In genomic region chr3:141530133-141530768, GRCh38 we compare ENCODE assay signal across 9 cellular contexts. TPM values are rescaled to one million over a fixed set of nuclear protein-coding genes. Genes with fewer than 3 reads are reported as not detected.
A peak's percentile ranks its signal among the peaks of the same experiment; 100 is the strongest.
DNase-seq lines count a peak whose midpoint lies in the region; ATAC-seq, FAIRE-seq and TF ChIP-seq lines count a peak whose summit lies in the region.
"Had no signal": no experiment of that assay in that cellular context is flagged by ENCODE, and none has a peak within 500 bp of the region (broad histone marks: within the 10 kb centered on the region; RNA-seq: fewer than 3 reads in every experiment).

No MANE protein-coding gene starts in this region.

- H3K4me3 ChIP-seq in A549: no peak overlapping the region
- no peak overlapping the region for H3K4me3 ChIP-seq in kidney (ENCODE audit: low read length in 2 of 2)
- H3K4me3 ChIP-seq in ovary: no peak overlapping the region

- H3K4me2 ChIP-seq in A549: peak overlapping the region; percentile 64

- POLR2A ChIA-PET in A549 (lab: Yijun Ruan, JAX): no interaction called here
- POLR2A ChIA-PET in activated naive CD8-positive, alpha-beta T cell treated with anti-CD3 and anti-CD28 coated beads, Interleukin-2, amount 10 ng/mL, durations not matched to agents 7 days and 5 days (lab: Charles Lee): interaction anchor here (1.1 kb wide), 1 partner anchor 43 kb away, joined by 3 read pairs; no protein-coding TSS in a partner anchor

- WGBS in A549 (ENCODE audit: missing lambda C conversion rate): 12% methylated on average over 2 of the region's 2 CpGs
- 1 to 3% (median 1%) methylated on average over 2 of the region's 2 CpGs for WGBS in ovary, 3 donors

- TF ChIP-seq RAD21 in A549 (conservative IDR thresholded peaks at IDR 0.05 in 1 of 2, IDR thresholded peaks at IDR 0.05 in 1 of 2): no peak

- no peak for FAIRE-seq in A549 (lab: Jason Lieb, UNC)
- FAIRE-seq in kidney (lab: Jason Lieb, UNC): peak; percentile 3
- FAIRE-seq in GM12892 (lab: Jason Lieb, UNC): no peak

- no peaks in the 10 kb centered on the region for H3K27me3 Mint-ChIP-seq in activated naive CD8-positive, alpha-beta T cell treated with anti-CD3 and anti-CD28 coated beads, Interleukin-2, amount 10 ng/mL, durations not matched to agents 7 days and 5 days

- H3K27ac Mint-ChIP-seq in activated naive CD8-positive, alpha-beta T cell treated with anti-CD3 and anti-CD28 coated beads, Interleukin-2, amount 10 ng/mL, durations not matched to agents 7 days and 5 days: peak overlapping the region; percentile 18

- H3K36me3 ChIP-seq in kidney (ENCODE audit: control insufficient read depth in 1 of 2, insufficient read depth in 2 of 2, low read length in 2 of 2) (no peaks in the 10 kb centered on the region), ovary (no peaks in the 10 kb centered on the region)

- H3K9me3 Mint-ChIP-seq in activated naive CD8-positive, alpha-beta T cell treated with anti-CD3 and anti-CD28 coated beads, Interleukin-2, amount 10 ng/mL, durations not matched to agents 7 days and 5 days: peaks cover under 1% of the 10 kb centered on the region

- H3K36me3 Mint-ChIP-seq in activated naive CD8-positive, alpha-beta T cell treated with anti-CD3 and anti-CD28 coated beads, Interleukin-2, amount 10 ng/mL, durations not matched to agents 7 days and 5 days: peaks cover 42% of the 10 kb centered on the region

- no peak for TF ChIP-seq CTCF in A549 (IDR thresholded peaks at IDR 0.05)
- TF ChIP-seq CTCF in kidney (IDR thresholded peaks at IDR 0.05; ENCODE audit: borderline replicate concordance, extremely low read depth, insufficient read depth): no peak
- no peak for TF ChIP-seq CTCF in ovary (IDR thresholded peaks at IDR 0.05)

- peak in 1 of 2 experiments; percentile 10 for DNase-seq in A549 (ENCODE audit: low read depth in 1 of 2, low spot score in 1 of 2)
- DNase-seq in HCEC 1CT: peak; percentile 58
- DNase-seq in activated naive CD8-positive, alpha-beta T cell treated with anti-CD3 and anti-CD28 coated beads, Interleukin-2, amount 10 ng/mL, durations not matched to agents 7 days and 5 days: no peak
- no peak for DNase-seq in kidney
- no peak for DNase-seq in medulla oblongata (ENCODE audit: extremely low spot score)
- DNase-seq in ovary: no peak
- DNase-seq in GM12892 (ENCODE audit: insufficient read length): no peak
- DNase-seq: activated gamma-delta T cell had no signal

- TF ChIP-seq EP300 in A549 (IDR thresholded peaks at IDR 0.05): no peak
- TF ChIP-seq EP300 in ovary (IDR thresholded peaks at IDR 0.05): no peak

- peak overlapping the region; percentile 26 for H3K4me3 Mint-ChIP-seq in activated naive CD8-positive, alpha-beta T cell treated with anti-CD3 and anti-CD28 coated beads, Interleukin-2, amount 10 ng/mL, durations not matched to agents 7 days and 5 days

- intact Hi-C loops in kidney (cut with DNase I) (no loop called here), ovary (cut with DNase I) (no loop called here)

- H3K27me3 ChIP-seq in ovary: no peaks in the 10 kb centered on the region

- H3K4me1 Mint-ChIP-seq in activated naive CD8-positive, alpha-beta T cell treated with anti-CD3 and anti-CD28 coated beads, Interleukin-2, amount 10 ng/mL, durations not matched to agents 7 days and 5 days: peaks cover 25% of the 10 kb centered on the region

- no peak for TF ChIP-seq POLR2A in A549 (IDR thresholded peaks at IDR 0.05; ENCODE audit: low read length)
- TF ChIP-seq POLR2A in ovary (IDR thresholded peaks at IDR 0.05): no peak
- no peak for TF ChIP-seq POLR2A in GM12892 (IDR thresholded peaks at IDR 0.05; ENCODE audit: low read depth, low read length)

- peaks cover 41% of the 10 kb centered on the region for H3K4me1 ChIP-seq in A549
- H3K4me1 ChIP-seq in kidney (ENCODE audit: control insufficient read depth in 1 of 2, insufficient read depth in 1 of 2, low read depth in 1 of 2, low read length in 2 of 2): no peaks in the 10 kb centered on the region
- no peaks in the 10 kb centered on the region for H3K4me1 ChIP-seq in ovary (ENCODE audit: insufficient read depth)

- no peak overlapping the region for H3K9ac ChIP-seq in kidney (ENCODE audit: low read length in 2 of 2)

- peak overlapping the region; percentile 5 to 44; a peak in 2 of 6 replicates for H3K27ac ChIP-seq in A549
- H3K27ac ChIP-seq in kidney (ENCODE audit: low read depth in 2 of 2, low read length in 2 of 2): no peak overlapping the region
- H3K27ac ChIP-seq in ovary: no peak overlapping the region

- no peaks in the 10 kb centered on the region for H3K9me3 ChIP-seq in A549
- no peaks in the 10 kb centered on the region for H3K9me3 ChIP-seq in kidney (ENCODE audit: control insufficient read depth in 1 of 2, low read length in 2 of 2)
- no peaks in the 10 kb centered on the region for H3K9me3 ChIP-seq in ovary

- CTCF ChIA-PET in A549 (lab: Yijun Ruan, JAX): interaction anchor here (2.4 kb wide), 1 partner anchor 70 kb away, joined by 6 read pairs; no protein-coding TSS in a partner anchor

- ATAC-seq in A549 (peak in 1 of 2 experiments; percentile 23; a peak in 1 of 6 replicates), GM21825 (IDR thresholded peaks at IDR 0.05; ENCODE audit: unreplicated experiment) (no peak)
- ATAC-seq in activated naive CD8-positive, alpha-beta T cell treated with anti-CD3 and anti-CD28 coated beads, Interleukin-2, amount 10 ng/mL, durations not matched to agents 7 days and 5 days (ENCODE audit: low read depth): peak; percentile 67

TF ChIP-seq in A549, 52 proteins besides CTCF, POLR2A, EP300 and RAD21:
- TF ChIP-seq EHMT2 (IDR thresholded peaks at IDR 0.05; ENCODE audit: low read depth): no peak
- TF ChIP-seq HEYL (CRISPR knock-in tag; IDR thresholded peaks at IDR 0.05): no peak
- TF ChIP-seq CEBPB (IDR thresholded peaks at IDR 0.05): peak; percentile 20 to 41; a peak in 1 of 4 replicates
- TF ChIP-seq SREBF2 (IDR thresholded peaks at IDR 0.05): no peak
- no peak for TF ChIP-seq GATA3 (IDR thresholded peaks at IDR 0.05; ENCODE audit: borderline replicate concordance)
- no peak for TF ChIP-seq HOXA7 (CRISPR knock-in tag; IDR thresholded peaks at IDR 0.05)
- TF ChIP-seq HOXB5 (CRISPR knock-in tag; IDR thresholded peaks at IDR 0.05): no peak
- no peak for TF ChIP-seq CHD4 (IDR thresholded peaks at IDR 0.05; ENCODE audit: borderline replicate concordance)
- TF ChIP-seq ZNF302 (CRISPR knock-in tag; IDR thresholded peaks at IDR 0.05): no peak
TF ChIP-seq in A549: peak in this region for 1.

RNA-seq across cellular contexts. Expression of gene RASA2, which starts 43.4 kb away (rescaled TPM):
- polyA plus RNA-seq in A549 (2011; rRNA removed): 9.2 and 12.0 TPM in 2 replicates
- 2.0 and 2.1 TPM in 2 replicates for polyA plus RNA-seq in A549 (2012; cell fraction: cytosol; rRNA removed)
- 2.7 and 3.1 TPM in 2 replicates for polyA plus RNA-seq in A549 (2012; cell fraction: nucleus; rRNA removed)
- polyA plus RNA-seq in A549 (2017; fragmentation: RNase III; extraction: RNeasy Plus Mini Kit Qiagen cat#74134 plus additional on column Dnase treatment): 5.0 to 6.8 TPM (median 6.7 TPM) in 3 replicates
- 4.9 and 7.9 TPM in 2 replicates for polyA minus RNA-seq in A549 (2011; rRNA and poly(A)+ RNA removed)
- total RNA-seq in activated naive CD8-positive, alpha-beta T cell treated with anti-CD3 and anti-CD28 coated beads, Interleukin-2, amount 10 ng/mL, durations not matched to agents 7 days and 5 days: 10 to 100 TPM; 62.6 to 70.8 TPM
- 29.8 TPM for total RNA-seq in kidney
- polyA plus RNA-seq in kidney (ENCODE audit: insufficient read depth, low read depth, low replicate concordance): 2.2 TPM
- total RNA-seq in ovary: 10 to 100 TPM; 16.7 to 28.1 (median 18.8) TPM
- polyA plus RNA-seq in ovary: 10 to 100 TPM in 1 of 2 donors, 1 to 10 TPM in 1; 6.9 to 10.2 TPM
- 5.2 TPM for polyA plus RNA-seq in GM12892 (2012; ENCODE audit: missing spikeins)

Comparison
In these comparisons a context has a peak if more than half of its experiments do, and no peak if none do; other contexts are left out.
1. H3K27ac ChIP-seq: peak in A549 (2 of 2); none in kidney (0 of 2) and ovary (0 of 2).